Comparison of ENCODE assay signal across 20 cellular contexts in the genomic region with DNA sequence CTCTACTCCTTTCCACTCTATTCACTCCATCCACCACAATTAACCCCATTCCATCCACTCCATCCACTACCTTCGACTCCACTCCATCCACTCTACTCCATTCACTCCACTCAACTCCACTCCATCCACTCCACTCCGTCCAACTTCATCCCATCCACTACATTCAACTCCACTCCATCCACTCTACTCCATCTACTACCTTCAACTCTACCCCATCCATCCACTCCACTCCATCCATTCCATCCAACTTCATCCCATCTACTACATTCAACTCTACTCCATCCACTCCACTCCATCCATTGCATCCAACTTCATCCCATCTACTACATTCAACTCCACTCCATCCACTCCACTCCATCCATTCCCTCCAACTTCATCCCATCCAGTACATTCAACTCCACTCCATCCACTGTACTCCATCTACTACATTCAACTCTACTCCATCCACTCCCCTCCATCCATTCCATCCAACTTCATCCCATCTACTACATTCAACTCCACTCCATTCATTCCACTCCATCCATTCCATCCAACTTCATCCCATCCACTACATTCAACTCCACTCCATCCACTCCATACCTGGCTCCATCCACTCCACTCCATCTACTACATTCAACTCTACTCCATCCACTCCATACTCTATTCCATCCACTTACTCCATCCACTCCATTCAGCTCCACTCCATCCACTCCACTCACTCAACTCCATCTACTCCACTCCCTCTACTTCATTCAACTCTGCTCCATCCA. TPM values are rescaled to one million over a fixed set of nuclear protein-coding genes. Genes with fewer than 3 reads are reported as not detected.
DNase-seq lines count a peak whose midpoint lies in the region; ATAC-seq and TF ChIP-seq lines count a peak whose summit lies in the region.
"Had no signal": no experiment of that assay in that cellular context is flagged by ENCODE, and none has a peak within 500 bp of the region (broad histone marks: within the 10 kb centered on the region; RNA-seq: fewer than 3 reads in every experiment).

No MANE protein-coding gene starts in this region.

- no peak for ATAC-seq in heart left ventricle
- ATAC-seq: T-helper 17 cell had no signal

- H3K4me3 Mint-ChIP-seq in activated naive CD4-positive, alpha-beta T cell treated with anti-CD3 and anti-CD28 coated beads, Interleukin-2, amount 10 ng/mL, durations not matched to agents 7 days and 5 days: no peak overlapping the region
- H3K4me3 Mint-ChIP-seq: IgD-negative memory B cell, T-helper 17 cell had no signal

- no peaks in the 10 kb centered on the region for H3K4me1 Mint-ChIP-seq in activated naive CD4-positive, alpha-beta T cell treated with anti-CD3 and anti-CD28 coated beads, Interleukin-2, amount 10 ng/mL, durations not matched to agents 7 days and 5 days
- H3K4me1 Mint-ChIP-seq: T-helper 17 cell had no signal

- DNase-seq in A172 (ENCODE audit: low spot score) (peak; percentile 2), H7 (peak; percentile 35), NCI-H82 treated with DMSO at 0.1 percent for 48 hours (lab: John Stamatoyannopoulos, UW; ENCODE audit: unreplicated experiment) (peak; percentile 9), epithelial cell of esophagus (ENCODE audit: low read depth) (peak; percentile 28), posterior cingulate gyrus (no peak), MG63 (no peak), heart left ventricle (no peak)
- DNase-seq in activated naive CD4-positive, alpha-beta T cell treated with anti-CD3 and anti-CD28 coated beads, Interleukin-2, amount 10 ng/mL, durations not matched to agents 7 days and 5 days: no peak
- DNase-seq: C1 segment of cervical spinal cord, HCEC 1CT, Kasumi-1, MM.1S, NCI-H1092 treated with DMSO at 0.1 percent for 48 hours, NCI-H1694, NCI-H2081 treated with DMSO at 0.1 percent for 48 hours, NCI-H510A, NCI-H774, PC-9, T-helper 17 cell had no signal

- no peak for TF ChIP-seq POLR2A in heart left ventricle (IDR thresholded peaks at IDR 0.05)

- no peak overlapping the region for H3K27ac Mint-ChIP-seq in activated naive CD4-positive, alpha-beta T cell treated with anti-CD3 and anti-CD28 coated beads, Interleukin-2, amount 10 ng/mL, durations not matched to agents 7 days and 5 days
- H3K27ac Mint-ChIP-seq: T-helper 17 cell had no signal

- intact Hi-C loops in posterior cingulate gyrus (cut with DNase I): no loop called here
- intact Hi-C loops in heart left ventricle (cut with DNase I): no loop called here

- no peaks in the 10 kb centered on the region for H3K9me3 ChIP-seq in MG63
- no peaks in the 10 kb centered on the region for H3K9me3 ChIP-seq in heart left ventricle

- H3K27me3 ChIP-seq in H7 (ENCODE audit: control insufficient read depth, insufficient read depth, low read length) (no peaks in the 10 kb centered on the region), MG63 (no peaks in the 10 kb centered on the region; the same call in 1 of the 2 replicates), heart left ventricle (peaks cover 0 to 21% (median 0%) of the 10 kb centered on the region in 9 donors)

- H3K27ac ChIP-seq in heart left ventricle: no peak overlapping the region
- H3K27ac ChIP-seq: PC-9 had no signal

- H3K36me3 ChIP-seq in H7 (replicated peaks; ENCODE audit: control insufficient read depth, insufficient read depth, low read length) (no peaks in the 10 kb centered on the region), MG63 (no peaks in the 10 kb centered on the region), heart left ventricle (no peaks in the 10 kb centered on the region)

- no peaks in the 10 kb centered on the region for H3K36me3 Mint-ChIP-seq in activated naive CD4-positive, alpha-beta T cell treated with anti-CD3 and anti-CD28 coated beads, Interleukin-2, amount 10 ng/mL, durations not matched to agents 7 days and 5 days
- H3K36me3 Mint-ChIP-seq: IgD-negative memory B cell had no signal

- WGBS in heart left ventricle, 4 donors: 86 to 93% (median 92%) methylated on average over 2 of the region's 2 CpGs

- no peak for TF ChIP-seq CTCF in epithelial cell of esophagus (IDR thresholded peaks at IDR 0.05; ENCODE audit: insufficient read depth, low read depth, low read length, missing control alignments)
- no peak for TF ChIP-seq CTCF in heart left ventricle (IDR thresholded peaks at IDR 0.05)

- CTCF ChIA-PET in activated naive CD4-positive, alpha-beta T cell treated with anti-CD3 and anti-CD28 coated beads, Interleukin-2, amount 10 ng/mL, durations not matched to agents 7 days and 5 days (lab: Charles Lee): no interaction called here

- H3K27me3 Mint-ChIP-seq in activated naive CD4-positive, alpha-beta T cell treated with anti-CD3 and anti-CD28 coated beads, Interleukin-2, amount 10 ng/mL, durations not matched to agents 7 days and 5 days: peaks cover 36% of the 10 kb centered on the region
- H3K27me3 Mint-ChIP-seq: T-helper 17 cell had no signal

- H3K9me3 Mint-ChIP-seq in activated naive CD4-positive, alpha-beta T cell treated with anti-CD3 and anti-CD28 coated beads, Interleukin-2, amount 10 ng/mL, durations not matched to agents 7 days and 5 days: no peaks in the 10 kb centered on the region
- H3K9me3 Mint-ChIP-seq: IgD-negative memory B cell had no signal

- H3K4me3 ChIP-seq in H7 (ENCODE audit: insufficient read depth, low read depth, low read length) (no peak overlapping the region), epithelial cell of esophagus (ENCODE audit: low read length) (no peak overlapping the region), MG63 (no peak overlapping the region), heart left ventricle (no peak overlapping the region)
- H3K4me3 ChIP-seq: PC-9 had no signal

- peaks cover 0 to 6% (median 0%) of the 10 kb centered on the region in 12 donors for H3K4me1 ChIP-seq in heart left ventricle

RNA-seq across cellular contexts. Expression of a gene that starts 16.4 kb away (rescaled TPM):
- not detected in 2 replicates for total RNA-seq in A172 (2014; rRNA removed; shearing (Covaris generic))
- total RNA-seq in H7 (2014; rRNA removed; shearing (Covaris generic)): not detected in 2 replicates
- total RNA-seq in MG63 (2014; rRNA removed; shearing (Covaris generic); ENCODE audit: low replicate concordance): not detected in 2 replicates
- not detected for total RNA-seq in heart left ventricle
- under 1 TPM in 1 of 2 donors, not detected in 1; 0.03 TPM for polyA plus RNA-seq in heart left ventricle
- total RNA-seq: PC-9, T-helper 17 cell had no signal
- polyA plus RNA-seq: IgD-negative memory B cell had no signal

RNA-seq across cellular contexts. Expression of a gene that starts 21.5 kb away (rescaled TPM):
- total RNA-seq in A172 (2014; rRNA removed; shearing (Covaris generic)): 15.3 and 17.5 TPM in 2 replicates
- total RNA-seq in H7 (2014; rRNA removed; shearing (Covaris generic)): 11.8 and 15.0 TPM in 2 replicates
- total RNA-seq in MG63 (2014; rRNA removed; shearing (Covaris generic); ENCODE audit: low replicate concordance): 14.9 and 20.7 TPM in 2 replicates
- 10 to 100 TPM in 3 of 9 donors, 1 to 10 TPM in 6; 7.2 to 16.0 (median 9.2) TPM for total RNA-seq in heart left ventricle
- 10 to 100 TPM in 1 of 2 donors, 1 to 10 TPM in 1; 5.9 to 16.3 TPM for polyA plus RNA-seq in heart left ventricle

RNA-seq across cellular contexts. Expression of a gene that starts 44.3 kb away (rescaled TPM):
- 1.3 and 2.3 TPM in 2 replicates for total RNA-seq in A172 (2014; rRNA removed; shearing (Covaris generic))
- not detected in 2 replicates for total RNA-seq in H7 (2014; rRNA removed; shearing (Covaris generic))
- 25.4 and 51.1 TPM in 2 replicates for total RNA-seq in MG63 (2014; rRNA removed; shearing (Covaris generic); ENCODE audit: low replicate concordance)
- 1 to 10 TPM in 2 of 9 donors, under 1 TPM in 6, not detected in 1; 0.32 to 5.0 (median 0.61) TPM for total RNA-seq in heart left ventricle
- under 1 TPM; 0.42 to 0.57 TPM for polyA plus RNA-seq in heart left ventricle

Comparison
In these comparisons a context has a peak if more than half of its experiments do, and no peak if none do; other contexts are left out.
1. DNase-seq: peak in A172 (single experiment), H7 (single experiment), NCI-H82 treated with DMSO at 0.1 percent for 48 hours (single experiment) and epithelial cell of esophagus (single experiment); none in activated naive CD4-positive, alpha-beta T cell treated with anti-CD3 and anti-CD28 coated beads, Interleukin-2, amount 10 ng/mL, durations not matched to agents 7 days and 5 days (single experiment), posterior cingulate gyrus (0 of 10), MG63 (single experiment) and heart left ventricle (0 of 5).